ENCODE assay signal across 20 cellular contexts in genomic region chr14:70871001-70871400, GRCh38. TPM values are rescaled to one million over a fixed set of nuclear protein-coding genes. Genes with fewer than 3 reads are reported as not detected.
DNase-seq lines count a peak whose midpoint lies in the region; ATAC-seq, FAIRE-seq and TF ChIP-seq lines count a peak whose summit lies in the region.
"Had no signal": no experiment of that assay in that cellular context is flagged by ENCODE, and none has a peak within 500 bp of the region (broad histone marks: within the 10 kb centered on the region; RNA-seq: fewer than 3 reads in every experiment).

No MANE protein-coding gene starts in this region.

- no peaks in the 10 kb centered on the region for H3K9me1 ChIP-seq in keratinocyte (ENCODE audit: control insufficient read depth, extremely low read depth, insufficient read depth, low read length)

- dilution Hi-C loops in keratinocyte (cut with MboI; ENCODE audit: extremely low pct_ligation_motif_present, low sequenced_read_pairs): no loop called here

- no peaks in the 10 kb centered on the region for H3K36me3 ChIP-seq in keratinocyte (ENCODE audit: control insufficient read depth in 2 of 2, extremely low read depth in 1 of 2, insufficient read depth in 2 of 2, low read length in 2 of 2)

- no peak overlapping the region for H3K4me3 Mint-ChIP-seq in activated naive CD8-positive, alpha-beta T cell treated with anti-CD3 and anti-CD28 coated beads, Interleukin-2, amount 10 ng/mL, durations not matched to agents 7 days and 5 days
- no peak overlapping the region for H3K4me3 Mint-ChIP-seq in activated naive CD8-positive, alpha-beta T cell treated with anti-CD3 and anti-CD28 coated beads, Interleukin-2, amount 50 U/mL, for 24 hours
- peak overlapping the region in 2 of 3 donors; percentile 28 to 75 for H3K4me3 Mint-ChIP-seq in T-cell

- TF ChIP-seq CTCF in keratinocyte (optimal IDR thresholded peaks at IDR 0.05 in 1 of 3, IDR thresholded peaks at IDR 0.05 in 1 of 3, conservative IDR thresholded peaks at IDR 0.05 in 1 of 3; ENCODE audit: extremely low read depth in 1 of 3, insufficient read depth in 2 of 3, low read length in 3 of 3): no peak

- H4K20me1 ChIP-seq in keratinocyte (ENCODE audit: control insufficient read depth, extremely low read depth, insufficient read depth, low read length): no peaks in the 10 kb centered on the region

- H3K27ac ChIP-seq in keratinocyte (ENCODE audit: control insufficient read depth, insufficient read depth, low read length): no peak overlapping the region

- H3K9ac ChIP-seq in keratinocyte (ENCODE audit: control insufficient read depth, extremely low read depth, insufficient read depth, low read length): no peak overlapping the region

- H3K27me3 Mint-ChIP-seq in activated naive CD8-positive, alpha-beta T cell treated with anti-CD3 and anti-CD28 coated beads, Interleukin-2, amount 10 ng/mL, durations not matched to agents 7 days and 5 days: no peaks in the 10 kb centered on the region
- no peaks in the 10 kb centered on the region for H3K27me3 Mint-ChIP-seq in activated naive CD8-positive, alpha-beta T cell treated with anti-CD3 and anti-CD28 coated beads, Interleukin-2, amount 50 U/mL, for 24 hours
- H3K27me3 Mint-ChIP-seq in T-cell: no peaks in the 10 kb centered on the region
- H3K27me3 Mint-ChIP-seq: CD4-positive, alpha-beta T cell had no signal

- H3K27me3 ChIP-seq in keratinocyte (ENCODE audit: control insufficient read depth, extremely low read depth, insufficient read depth, low read length): no peaks in the 10 kb centered on the region

- H3K9me3 Mint-ChIP-seq in activated naive CD8-positive, alpha-beta T cell treated with anti-CD3 and anti-CD28 coated beads, Interleukin-2, amount 10 ng/mL, durations not matched to agents 7 days and 5 days: peaks cover 16% of the 10 kb centered on the region
- peaks cover 20% of the 10 kb centered on the region for H3K9me3 Mint-ChIP-seq in activated naive CD8-positive, alpha-beta T cell treated with anti-CD3 and anti-CD28 coated beads, Interleukin-2, amount 50 U/mL, for 24 hours
- H3K9me3 Mint-ChIP-seq in T-cell: peaks cover 0 to 5% (median 4%) of the 10 kb centered on the region in 3 donors

- POLR2A ChIA-PET in activated naive CD8-positive, alpha-beta T cell treated with anti-CD3 and anti-CD28 coated beads, Interleukin-2, amount 10 ng/mL, durations not matched to agents 7 days and 5 days (lab: Charles Lee): interaction anchor here (0.9 to 1.8 kb wide), 5 partner anchors 11 to 228 kb away, joined by 3 to 17 read pairs (median 4); partner anchors contain the start of gene PCNX1
- POLR2A ChIA-PET in T-cell (lab: Charles Lee): no interaction called here

- H3K36me3 Mint-ChIP-seq in activated naive CD8-positive, alpha-beta T cell treated with anti-CD3 and anti-CD28 coated beads, Interleukin-2, amount 10 ng/mL, durations not matched to agents 7 days and 5 days: peaks cover 23% of the 10 kb centered on the region
- peaks cover 7% of the 10 kb centered on the region for H3K36me3 Mint-ChIP-seq in activated naive CD8-positive, alpha-beta T cell treated with anti-CD3 and anti-CD28 coated beads, Interleukin-2, amount 50 U/mL, for 24 hours (ENCODE audit: low read depth)
- no peaks in the 10 kb centered on the region for H3K36me3 Mint-ChIP-seq in T-cell

- peak; percentile 39 for FAIRE-seq in keratinocyte (lab: Jason Lieb, UNC)
- FAIRE-seq in urothelium cell line (lab: Jason Lieb, UNC): peak; percentile 92
- FAIRE-seq: A549 had no signal

- H3K4me1 ChIP-seq in keratinocyte (ENCODE audit: control insufficient read depth, extremely low read depth, insufficient read depth, low read length): no peaks in the 10 kb centered on the region

- no peak for ATAC-seq in activated naive CD8-positive, alpha-beta T cell treated with anti-CD3 and anti-CD28 coated beads, Interleukin-2, amount 10 ng/mL, durations not matched to agents 7 days and 5 days (ENCODE audit: low read depth)
- ATAC-seq in activated naive CD8-positive, alpha-beta T cell treated with anti-CD3 and anti-CD28 coated beads, Interleukin-2, amount 50 U/mL, for 24 hours: no peak
- no peak for ATAC-seq in T-cell (replicated peaks in 1 of 4)
- ATAC-seq: A549 had no signal

- peaks cover 29% of the 10 kb centered on the region for H3K4me1 Mint-ChIP-seq in activated naive CD8-positive, alpha-beta T cell treated with anti-CD3 and anti-CD28 coated beads, Interleukin-2, amount 10 ng/mL, durations not matched to agents 7 days and 5 days
- H3K4me1 Mint-ChIP-seq in activated naive CD8-positive, alpha-beta T cell treated with anti-CD3 and anti-CD28 coated beads, Interleukin-2, amount 50 U/mL, for 24 hours: peaks cover 15% of the 10 kb centered on the region
- peaks cover 17 to 25% (median 22%) of the 10 kb centered on the region in 3 donors for H3K4me1 Mint-ChIP-seq in T-cell

- no peaks in the 10 kb centered on the region for H3K79me2 ChIP-seq in keratinocyte (ENCODE audit: control insufficient read depth, insufficient read depth, low read length)

- H3K9me3 ChIP-seq in keratinocyte (ENCODE audit: control insufficient read depth, low read depth, low read length): peaks cover 3% of the 10 kb centered on the region
- H3K9me3 ChIP-seq: A549 had no signal

- H3K27ac Mint-ChIP-seq in activated naive CD8-positive, alpha-beta T cell treated with anti-CD3 and anti-CD28 coated beads, Interleukin-2, amount 10 ng/mL, durations not matched to agents 7 days and 5 days: peak overlapping the region; percentile 95
- H3K27ac Mint-ChIP-seq in activated naive CD8-positive, alpha-beta T cell treated with anti-CD3 and anti-CD28 coated beads, Interleukin-2, amount 50 U/mL, for 24 hours: no peak overlapping the region
- peak overlapping the region; percentile 94 to 97 for H3K27ac Mint-ChIP-seq in T-cell

- no peak overlapping the region for H3K4me2 ChIP-seq in keratinocyte (ENCODE audit: control insufficient read depth, extremely low read depth, insufficient read depth, low read depth, low read length)
- H3K4me2 ChIP-seq: A549 had no signal

- H3K4me3 ChIP-seq in keratinocyte (ENCODE audit: control insufficient read depth in 2 of 3, extremely low read depth in 1 of 3, insufficient read depth in 2 of 3, low read depth in 1 of 3, low read length in 3 of 3): no peak overlapping the region
- H3K4me3 ChIP-seq: A549, GM12878 had no signal

- no peak for DNase-seq in activated naive CD8-positive, alpha-beta T cell treated with anti-CD3 and anti-CD28 coated beads, Interleukin-2, amount 10 ng/mL, durations not matched to agents 7 days and 5 days
- DNase-seq in activated naive CD8-positive, alpha-beta T cell treated with anti-CD3 and anti-CD28 coated beads, Interleukin-2, amount 50 U/mL, for 24 hours: no peak
- DNase-seq in T-cell (no peak), keratinocyte (ENCODE audit: low read depth, low spot score) (no peak), urothelium cell line (ENCODE audit: low spot score) (no peak), epidermal melanocyte (ENCODE audit: insufficient read length, low spot score) (no peak), RKO (ENCODE audit: low spot score) (no peak)
- DNase-seq in stimulated activated naive CD4-positive, alpha-beta T cell treated with Interleukin-2 at 50 U/mL for 16 hours (lab: John Stamatoyannopoulos, UW): no peak
- DNase-seq: CD4-positive, alpha-beta T cell; DMS53; EL; GOT3; NCI-H1105; NCI-H2081; NCI-H446 treated with DMSO at 0.1 percent for 48 hours; NCI-H748 treated with DMSO at 0.1 percent for 48 hours; RPMI8226; SHP77 treated with DMSO at 0.1 percent for 48 hours had no signal

- no peak overlapping the region for H2AFZ ChIP-seq in keratinocyte (ENCODE audit: control insufficient read depth, low read length)

- CTCF ChIA-PET in T-cell (lab: Charles Lee): interaction anchor here in 1 of 2 donors (1.1 to 1.6 kb wide), 2 partner anchors 50 to 53 kb away, joined by 3 to 11 read pairs; no protein-coding TSS in a partner anchor

RNA-seq across cellular contexts. Expression of gene PCNX1, which starts 36.3 kb away (rescaled TPM):
- 10 to 100 TPM; 80.0 to 93.0 TPM for total RNA-seq in activated naive CD8-positive, alpha-beta T cell treated with anti-CD3 and anti-CD28 coated beads, Interleukin-2, amount 10 ng/mL, durations not matched to agents 7 days and 5 days
- 100 to 1,000 TPM in 2 of 5 donors, 10 to 100 TPM in 3; 80.8 to 140 (median 86.3) TPM for total RNA-seq in T-cell
- polyA plus RNA-seq in keratinocyte: 38.2 to 45.0 TPM (median 39.8 TPM) in 3 replicates
- 8.3 TPM for polyA plus RNA-seq in keratinocyte (2011; ENCODE audit: low read depth)
- 9.2 and 17.8 TPM in 2 replicates for polyA plus RNA-seq in keratinocyte (2011; cell fraction: cytosol; rRNA removed)
- polyA plus RNA-seq in keratinocyte (2011; cell fraction: nucleus; rRNA removed): 90.4 and 96.7 TPM in 2 replicates
- polyA plus RNA-seq in keratinocyte (2012; ENCODE audit: low replicate concordance): 8.8 and 18.3 TPM in 2 replicates
- 97.5 to 158 TPM (median 147 TPM) in 3 replicates for polyA minus RNA-seq in keratinocyte
- 37.6 TPM for polyA minus RNA-seq in keratinocyte (2011; cell fraction: cytosol; rRNA and poly(A)+ RNA removed)
- polyA minus RNA-seq in keratinocyte (2011; cell fraction: nucleus; rRNA and poly(A)+ RNA removed): 222 and 342 TPM in 2 replicates

Comparison
In these comparisons a context has a peak if more than half of its experiments do, and no peak if none do; other contexts are left out.
1. H3K4me3 Mint-ChIP-seq: peak in T-cell (2 of 3); none in activated naive CD8-positive, alpha-beta T cell treated with anti-CD3 and anti-CD28 coated beads, Interleukin-2, amount 10 ng/mL, durations not matched to agents 7 days and 5 days (single experiment) and activated naive CD8-positive, alpha-beta T cell treated with anti-CD3 and anti-CD28 coated beads, Interleukin-2, amount 50 U/mL, for 24 hours (single experiment).